In genomic region chr20:20130399-20130798, GRCh38 we compare ENCODE assay signal across 11 cellular contexts.
DNase-seq lines count a peak whose midpoint lies in the region; ATAC-seq and TF ChIP-seq lines count a peak whose summit lies in the region.
"Had no signal": no experiment of that assay in that cellular context is flagged by ENCODE, and none has a peak within 500 bp of the region (broad histone marks: within the 10 kb centered on the region; RNA-seq: fewer than 3 reads in every experiment).

No MANE protein-coding gene starts in this region.

- H3F3A ChIP-seq in smooth muscle cell (ENCODE audit: low read depth): no peaks in the 10 kb centered on the region

- TF ChIP-seq CTCF in left ventricle myocardium inferior (IDR thresholded peaks at IDR 0.05; ENCODE audit: borderline replicate concordance) (peak; percentile 20), right atrium auricular region (IDR thresholded peaks at IDR 0.05) (peak in 1 of 2 donors; percentile 19), brain microvascular endothelial cell (IDR thresholded peaks at IDR 0.05; ENCODE audit: low read depth, low read length, missing control alignments) (peak; percentile 23), type B pancreatic cell (conservative IDR thresholded peaks at IDR 0.05) (peak; percentile 56), smooth muscle cell (IDR thresholded peaks at IDR 0.05; ENCODE audit: borderline replicate concordance, insufficient read depth, poor library complexity, severe bottlenecking) (no peak)

- no peaks in the 10 kb centered on the region for H3K4me1 Mint-ChIP-seq in type B pancreatic cell (ENCODE audit: unreplicated experiment)
- H3K4me1 Mint-ChIP-seq: B cell had no signal

- peaks cover 47% of the 10 kb centered on the region for H3K9me3 ChIP-seq in left ventricle myocardium inferior (replicated peaks)
- peaks cover 0 to 39% of the 10 kb centered on the region in 2 donors for H3K9me3 ChIP-seq in right atrium auricular region
- no peaks in the 10 kb centered on the region for H3K9me3 ChIP-seq in smooth muscle cell (replicated peaks; ENCODE audit: low read depth)

- H3K9ac ChIP-seq in smooth muscle cell (ENCODE audit: low read depth): no peak overlapping the region

- peaks cover 11% of the 10 kb centered on the region for H3K36me3 ChIP-seq in left ventricle myocardium inferior
- H3K36me3 ChIP-seq in right atrium auricular region: no peaks in the 10 kb centered on the region
- H3K36me3 ChIP-seq in brain microvascular endothelial cell (replicated peaks): no peaks in the 10 kb centered on the region
- no peaks in the 10 kb centered on the region for H3K36me3 ChIP-seq in smooth muscle cell (ENCODE audit: low read depth)
- H3K36me3 ChIP-seq: SJCRH30 had no signal

- H3K27me3 ChIP-seq in left ventricle myocardium inferior (ENCODE audit: low read depth) (peaks cover 4% of the 10 kb centered on the region), right atrium auricular region (no peaks in the 10 kb centered on the region), brain microvascular endothelial cell (replicated peaks) (no peaks in the 10 kb centered on the region), smooth muscle cell (ENCODE audit: low read depth) (no peaks in the 10 kb centered on the region)
- H3K27me3 ChIP-seq: SJCRH30 had no signal

- H2AFZ ChIP-seq in smooth muscle cell (ENCODE audit: low read depth): no peak overlapping the region

- ATAC-seq in HG03469 (IDR thresholded peaks at IDR 0.05; ENCODE audit: unreplicated experiment): no peak

- in situ Hi-C loops in brain microvascular endothelial cell (cut with HindIII; ENCODE audit: low pct_ligation_motif_present, low sequenced_read_pairs): no loop called here

- no peak overlapping the region for H3K4me2 ChIP-seq in smooth muscle cell

- peaks cover 12% of the 10 kb centered on the region for H3K27me3 Mint-ChIP-seq in type B pancreatic cell

- no peak overlapping the region for H3K4me3 Mint-ChIP-seq in type B pancreatic cell
- H3K4me3 Mint-ChIP-seq: B cell had no signal

- no peaks in the 10 kb centered on the region for H3K79me2 ChIP-seq in smooth muscle cell (ENCODE audit: low read depth)

- peaks cover 5% of the 10 kb centered on the region for H3K9me3 Mint-ChIP-seq in type B pancreatic cell

- H3K27ac ChIP-seq in left ventricle myocardium inferior (replicated peaks) (no peak overlapping the region), right atrium auricular region (no peak overlapping the region), brain microvascular endothelial cell (no peak overlapping the region), smooth muscle cell (ENCODE audit: low read depth) (no peak overlapping the region)
- H3K27ac ChIP-seq: SJCRH30 had no signal

- H3K36me3 Mint-ChIP-seq in type B pancreatic cell: peaks cover 4% of the 10 kb centered on the region

- H3K27ac Mint-ChIP-seq in type B pancreatic cell: no peak overlapping the region
- H3K27ac Mint-ChIP-seq: B cell had no signal

- POLR2A ChIA-PET in HEK293T (lab: Yijun Ruan, JAX): interaction anchor here (0.6 kb wide), 1 partner anchor 506 kb away, joined by 3 read pairs; no protein-coding TSS in a partner anchor

- CTCF ChIA-PET in HEK293T (lab: Yijun Ruan, JAX): interaction anchor here (0.6 kb wide), 1 partner anchor 335 kb away, joined by 9 read pairs; no protein-coding TSS in a partner anchor

- no peak for DNase-seq in left ventricle myocardium inferior
- no peak for DNase-seq in right atrium auricular region (ENCODE audit: low spot score)
- DNase-seq in NCI-H2107 (lab: John Stamatoyannopoulos, UW): peak; percentile 40
- DNase-seq in brain microvascular endothelial cell: peak; percentile 3
- DNase-seq in type B pancreatic cell (ENCODE audit: extremely low spot score, unreplicated experiment): no peak
- no peak for DNase-seq in smooth muscle cell (lab: John Stamatoyannopoulos, UW; ENCODE audit: unreplicated experiment)
- no peak for DNase-seq in HEK293T (ENCODE audit: extremely low spot score)
- DNase-seq: activated naive CD4-positive, alpha-beta T cell treated with Interleukin-2 at 50 U/mL for 16 hours had no signal

- no peaks in the 10 kb centered on the region for H3K4me1 ChIP-seq in left ventricle myocardium inferior
- no peaks in the 10 kb centered on the region for H3K4me1 ChIP-seq in right atrium auricular region
- H3K4me1 ChIP-seq in smooth muscle cell (ENCODE audit: low read depth): no peaks in the 10 kb centered on the region
- H3K4me1 ChIP-seq: SJCRH30 had no signal

- no peak overlapping the region for H3K4me3 ChIP-seq in left ventricle myocardium inferior
- H3K4me3 ChIP-seq in right atrium auricular region: no peak overlapping the region
- H3K4me3 ChIP-seq in brain microvascular endothelial cell (ENCODE audit: low read depth, low read length): no peak overlapping the region
- H3K4me3 ChIP-seq in smooth muscle cell: no peak overlapping the region
- H3K4me3 ChIP-seq: SJCRH30 had no signal

- intact Hi-C loops in left ventricle myocardium inferior (cut with micrococcal nuclease): no loop called here

- H4K20me1 ChIP-seq in smooth muscle cell (ENCODE audit: low read depth): no peaks in the 10 kb centered on the region

TF ChIP-seq in HEK293T, 16 proteins besides CTCF, POLR2A, EP300 and RAD21:
- no peak for TF ChIP-seq LEF1 (IDR thresholded peaks at IDR 0.05; ENCODE audit: borderline replicate concordance)

Comparison
In these comparisons a context has a peak if more than half of its experiments do, and no peak if none do; other contexts are left out.
1. DNase-seq: peak in NCI-H2107 (single experiment) and brain microvascular endothelial cell (single experiment); none in left ventricle myocardium inferior (single experiment), right atrium auricular region (single experiment), type B pancreatic cell (single experiment), smooth muscle cell (single experiment) and HEK293T (single experiment).